Comparison of ENCODE assay signal across 25 cellular contexts in the genomic region with DNA sequence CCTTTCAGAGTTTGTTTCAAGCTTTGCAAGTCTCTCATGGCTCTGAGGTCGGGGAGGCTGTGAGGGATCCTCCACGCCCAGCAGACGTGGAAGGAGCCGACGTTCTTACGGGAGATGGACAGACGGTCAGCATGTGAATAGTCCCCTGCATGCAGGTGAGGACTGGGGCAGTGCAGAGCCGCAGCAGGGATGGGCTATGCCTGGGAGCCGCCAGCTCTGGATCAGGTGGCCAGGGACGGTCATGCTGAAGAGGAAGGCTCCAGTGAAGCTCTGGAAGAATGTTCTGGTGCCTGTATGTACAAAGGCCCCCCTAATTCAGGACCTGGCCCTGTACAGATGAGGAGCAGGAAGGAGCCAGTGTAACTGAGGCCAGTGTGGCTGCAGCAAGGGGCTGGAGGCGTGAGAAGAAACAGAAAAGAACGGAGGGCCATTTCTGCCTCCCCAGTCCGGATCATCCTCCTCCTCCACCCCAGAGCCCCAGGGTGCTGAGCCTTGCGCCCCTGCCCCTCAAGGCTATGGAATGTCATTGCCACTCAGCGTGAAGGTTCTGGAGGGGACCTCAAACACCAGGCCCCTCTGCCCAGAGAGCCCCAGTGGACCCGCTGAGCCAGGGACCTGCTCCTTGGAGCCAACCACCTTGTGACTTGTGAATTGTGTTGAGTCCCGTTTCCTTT.
DNase-seq lines count a peak whose midpoint lies in the region; ATAC-seq, FAIRE-seq and TF ChIP-seq lines count a peak whose summit lies in the region.
"Had no signal": no experiment of that assay in that cellular context is flagged by ENCODE, and none has a peak within 500 bp of the region (broad histone marks: within the 10 kb centered on the region; RNA-seq: fewer than 3 reads in every experiment).

No MANE protein-coding gene starts in this region.

- no peak overlapping the region for H4K91ac ChIP-seq in H1 (replicated peaks; ENCODE audit: insufficient read length, low read length)

- CTCF ChIA-PET in activated naive CD4-positive, alpha-beta T cell treated with anti-CD3 and anti-CD28 coated beads, Interleukin-2, amount 10 ng/mL, durations not matched to agents 7 days and 5 days (lab: Charles Lee): no interaction called here
- CTCF ChIA-PET in H1 (lab: Charles Lee; ENCODE audit: partially characterized antibody): interaction anchor here (0.6 kb wide), 1 partner anchor 50 kb away, joined by 3 read pairs; no protein-coding TSS in a partner anchor

- no peak overlapping the region for H2BK20ac ChIP-seq in H1 (ENCODE audit: low read length)

- no peak for FAIRE-seq in H1 (lab: Jason Lieb, UNC)
- no peak for FAIRE-seq in pancreas (lab: Jason Lieb, UNC)
- FAIRE-seq: A204.1 had no signal

- H3K56ac ChIP-seq in H1 (replicated peaks; ENCODE audit: insufficient read length, low read depth, low read length): no peak overlapping the region

- H3K27me3 Mint-ChIP-seq in activated naive CD4-positive, alpha-beta T cell treated with anti-CD3 and anti-CD28 coated beads, Interleukin-2, amount 10 ng/mL, durations not matched to agents 7 days and 5 days: peaks cover 14% of the 10 kb centered on the region

- TF ChIP-seq RAD21 in H1 (IDR thresholded peaks at IDR 0.05 in 1 of 2, conservative IDR thresholded peaks at IDR 0.05 in 1 of 2; ENCODE audit: low read depth in 2 of 2, low read length in 2 of 2): no peak

- no peak overlapping the region for H4K5ac ChIP-seq in H1 (ENCODE audit: insufficient read length, low read depth, low read length)

- TF ChIP-seq CTCF in H1 (IDR thresholded peaks at IDR 0.05; ENCODE audit: control extremely low read depth in 1 of 3, insufficient read depth in 1 of 3, low read depth in 1 of 3, low read length in 3 of 3) (no peak), pancreas (IDR thresholded peaks at IDR 0.05) (no peak), WERI-Rb-1 (IDR thresholded peaks at IDR 0.05; ENCODE audit: low read depth, low read length) (no peak)

- ATAC-seq in pancreas (peak; percentile 16 to 48 (median 28)), GM18502 (IDR thresholded peaks at IDR 0.05; ENCODE audit: poor library complexity, unreplicated experiment) (no peak)

- no peak for TF ChIP-seq EP300 in H1 (IDR thresholded peaks at IDR 0.05; ENCODE audit: borderline replicate concordance in 1 of 2, low read depth in 2 of 2, low read length in 2 of 2)

- H3K36me3 ChIP-seq in H1 (ENCODE audit: control insufficient read depth in 2 of 4, insufficient read depth in 4 of 4, low read length in 3 of 4) (no peaks in the 10 kb centered on the region), pancreas (no peaks in the 10 kb centered on the region), WERI-Rb-1 (no peaks in the 10 kb centered on the region)
- H3K36me3 ChIP-seq: HAP-1 had no signal

- H4K8ac ChIP-seq in H1 (ENCODE audit: extremely low read depth, insufficient read depth, low read length): no peak overlapping the region

- H3K27ac Mint-ChIP-seq in activated naive CD4-positive, alpha-beta T cell treated with anti-CD3 and anti-CD28 coated beads, Interleukin-2, amount 10 ng/mL, durations not matched to agents 7 days and 5 days: no peak overlapping the region
- H3K27ac Mint-ChIP-seq: B cell, CD14-positive monocyte had no signal

- H3K4me3 Mint-ChIP-seq in activated naive CD4-positive, alpha-beta T cell treated with anti-CD3 and anti-CD28 coated beads, Interleukin-2, amount 10 ng/mL, durations not matched to agents 7 days and 5 days: no peak overlapping the region
- H3K4me3 Mint-ChIP-seq: B cell, CD14-positive monocyte had no signal

- H3K27me3 ChIP-seq in H1 (replicated peaks in 1 of 4; ENCODE audit: control insufficient read depth in 3 of 4, extremely low read depth in 1 of 4, insufficient read depth in 3 of 4, low read length in 3 of 4) (peaks cover 9 to 27% (median 19%) of the 10 kb centered on the region in 4 experiments), pancreas (peaks cover 0 to 4% (median 1%) of the 10 kb centered on the region in 4 donors), WERI-Rb-1 (ENCODE audit: insufficient read depth, low read depth, severe bottlenecking) (no peaks in the 10 kb centered on the region)

- POLR2A ChIA-PET in H1 (lab: Charles Lee; ENCODE audit: partially characterized antibody): no interaction called here

- DNase-seq in activated naive CD4-positive, alpha-beta T cell treated with anti-CD3 and anti-CD28 coated beads, Interleukin-2, amount 50 U/mL, for 16 hours: peak; percentile 2
- no peak for DNase-seq in activated naive CD4-positive, alpha-beta T cell treated with anti-CD3 and anti-CD28 coated beads, Interleukin-2, amount 10 ng/mL, durations not matched to agents 7 days and 5 days
- DNase-seq in H1 (ENCODE audit: low read depth in 1 of 2, low spot score in 2 of 2): peak in 1 of 2 experiments; percentile 33
- peak in 2 of 6 donors; percentile 9 to 49 for DNase-seq in pancreas
- DNase-seq in ureter (ENCODE audit: low spot score): peak; percentile 17
- no peak for DNase-seq in NCI-H526 (lab: John Stamatoyannopoulos, UW)
- no peak for DNase-seq in WERI-Rb-1
- DNase-seq: DMS53, GF-D8, GM23248, KBM-7, MM.1S, NCI-H1048, NCI-H1436 treated with DMSO at 0.1 percent for 48 hours, NCI-H1930, NCI-H2227 treated with DMSO at 0.1 percent for 48 hours, NCI-H510A, NCI-H748 treated with DMSO at 0.1 percent for 48 hours, PC-9 had no signal

- intact Hi-C loops in pancreas (cut with DNase I): no loop called here

- no peaks in the 10 kb centered on the region for H3K9me3 Mint-ChIP-seq in activated naive CD4-positive, alpha-beta T cell treated with anti-CD3 and anti-CD28 coated beads, Interleukin-2, amount 10 ng/mL, durations not matched to agents 7 days and 5 days
- H3K9me3 Mint-ChIP-seq: CD14-positive monocyte had no signal

- H3K18ac ChIP-seq in H1 (ENCODE audit: extremely low read depth, low read length): no peak overlapping the region

- no peak overlapping the region for H2AFZ ChIP-seq in H1 (ENCODE audit: low read length)
- H2AFZ ChIP-seq: GM23248, PC-9 had no signal

- TF ChIP-seq POLR2A in H1 (IDR thresholded peaks at IDR 0.05; ENCODE audit: control extremely low read depth in 1 of 2, low read depth in 2 of 2, low read length in 2 of 2): no peak

- H2BK120ac ChIP-seq in H1 (replicated peaks; ENCODE audit: low read depth, low read length): no peak overlapping the region

- H2BK5ac ChIP-seq in H1 (ENCODE audit: low read depth, low read length): no peak overlapping the region

- H3K9ac ChIP-seq in H1 (replicated peaks in 1 of 4; ENCODE audit: extremely low read depth in 1 of 4, low read depth in 3 of 4, low read length in 3 of 4): no peak overlapping the region
- H3K9ac ChIP-seq: GM23248 had no signal

- H2AK5ac ChIP-seq in H1 (ENCODE audit: low read depth, low read length): no peak overlapping the region

- H3K79me1 ChIP-seq in H1 (ENCODE audit: low read depth, low read length): no peaks in the 10 kb centered on the region

- H3K27ac ChIP-seq in H1 (ENCODE audit: low read depth, low read length): no peak overlapping the region
- H3K27ac ChIP-seq in pancreas: no peak overlapping the region
- H3K27ac ChIP-seq in WERI-Rb-1: no peak overlapping the region
- H3K27ac ChIP-seq: GM23248, HL-60, PC-9 had no signal

- no peaks in the 10 kb centered on the region for H3K79me2 ChIP-seq in H1 (ENCODE audit: control insufficient read depth in 1 of 2, insufficient read depth in 2 of 2, low read length in 2 of 2)

- H3K4me1 ChIP-seq in H1 (replicated peaks in 1 of 4; ENCODE audit: control insufficient read depth in 3 of 4, insufficient read depth in 4 of 4, low read length in 3 of 4) (no peaks in the 10 kb centered on the region), pancreas (peaks cover 0 to 6% (median 2%) of the 10 kb centered on the region in 3 donors)
- H3K4me1 ChIP-seq: HAP-1 had no signal

- no peak overlapping the region for H3K23ac ChIP-seq in H1 (ENCODE audit: insufficient read length)

- H3K14ac ChIP-seq in H1 (ENCODE audit: insufficient read length): no peak overlapping the region

- peaks cover 5% of the 10 kb centered on the region; the same call in 1 of the 2 replicates for H3K23me2 ChIP-seq in H1 (ENCODE audit: low read depth, low read length)

- no peaks in the 10 kb centered on the region for H3K4me1 Mint-ChIP-seq in activated naive CD4-positive, alpha-beta T cell treated with anti-CD3 and anti-CD28 coated beads, Interleukin-2, amount 10 ng/mL, durations not matched to agents 7 days and 5 days
- H3K4me1 Mint-ChIP-seq: B cell, CD14-positive monocyte had no signal

- H3K36me3 Mint-ChIP-seq in activated naive CD4-positive, alpha-beta T cell treated with anti-CD3 and anti-CD28 coated beads, Interleukin-2, amount 10 ng/mL, durations not matched to agents 7 days and 5 days: no peaks in the 10 kb centered on the region
- H3K36me3 Mint-ChIP-seq: CD14-positive monocyte had no signal

- peak overlapping the region; percentile 17; the same call in 1 of the 2 replicates for H2BK12ac ChIP-seq in H1 (ENCODE audit: low read depth, low read length)

- peaks cover 2 to 5% of the 10 kb centered on the region in 2 experiments for H4K20me1 ChIP-seq in H1 (replicated peaks in 1 of 2; ENCODE audit: control insufficient read depth in 1 of 2, insufficient read depth in 2 of 2, low read length in 2 of 2)

- 93% methylated on average over 17 of the region's 17 CpGs; no CpG with 5 or more reads in 1 of the 2 experiments for WGBS in H1 (ENCODE audit: extremely low coverage in 1 of 2, insufficient coverage in 1 of 2, insufficient read length in 1 of 2, insufficient replicate concordance in 2 of 2, low coverage in 1 of 2, low lambda C conversion rate in 2 of 2, missing lambda C conversion rate in 1 of 2), 2 experiments
- WGBS in pancreas, 2 donors: 50 to 51% methylated on average over 17 of the region's 17 CpGs

- no peak overlapping the region for H3K4me3 ChIP-seq in H1 (ENCODE audit: extremely low read depth in 1 of 4, insufficient read depth in 2 of 4, low read depth in 3 of 4, low read length in 4 of 4)
- no peak overlapping the region for H3K4me3 ChIP-seq in pancreas
- no peak overlapping the region for H3K4me3 ChIP-seq in WERI-Rb-1 (ENCODE audit: low read depth, low read length)
- H3K4me3 ChIP-seq: GM23248, HAP-1, PC-9 had no signal

- no peak overlapping the region for H3K4me2 ChIP-seq in H1 (ENCODE audit: insufficient read depth in 1 of 2, low read depth in 2 of 2, low read length in 2 of 2)
- H3K4me2 ChIP-seq: PC-9 had no signal

- no peak overlapping the region for H2BK15ac ChIP-seq in H1 (ENCODE audit: low read length)

- H3K9me3 ChIP-seq in H1 (ENCODE audit: insufficient read depth in 2 of 2, low read depth in 1 of 2, low read length in 1 of 2): no peaks in the 10 kb centered on the region
- H3K9me3 ChIP-seq in pancreas: no peaks in the 10 kb centered on the region
- H3K9me3 ChIP-seq in WERI-Rb-1 (ENCODE audit: severe bottlenecking): no peaks in the 10 kb centered on the region
- H3K9me3 ChIP-seq: HAP-1 had no signal

- H3K4ac ChIP-seq in H1 (replicated peaks; ENCODE audit: insufficient read length, low read depth, low read length): no peak overlapping the region

TF ChIP-seq in H1, 55 proteins besides CTCF, POLR2A, EP300 and RAD21 (continues in another document):
- TF ChIP-seq SP1 (IDR thresholded peaks at IDR 0.05; ENCODE audit: low read depth, low read length): no peak
- no peak for TF ChIP-seq SP2 (IDR thresholded peaks at IDR 0.05; ENCODE audit: low read length)
- TF ChIP-seq SIN3A (conservative IDR thresholded peaks at IDR 0.05 in 1 of 2, IDR thresholded peaks at IDR 0.05 in 1 of 2; ENCODE audit: low read depth in 1 of 2, low read length in 2 of 2): no peak
- no peak for TF ChIP-seq SP4 (IDR thresholded peaks at IDR 0.05; ENCODE audit: low read length)
- no peak for TF ChIP-seq EZH2 (IDR thresholded peaks at IDR 0.05; ENCODE audit: low read depth, low read length, severe bottlenecking)

Comparison
In these comparisons a context has a peak if more than half of its experiments do, and no peak if none do; other contexts are left out.
1. DNase-seq: peak in activated naive CD4-positive, alpha-beta T cell treated with anti-CD3 and anti-CD28 coated beads, Interleukin-2, amount 50 U/mL, for 16 hours (single experiment) and ureter (single experiment); none in activated naive CD4-positive, alpha-beta T cell treated with anti-CD3 and anti-CD28 coated beads, Interleukin-2, amount 10 ng/mL, durations not matched to agents 7 days and 5 days (single experiment), NCI-H526 (0 of 2) and WERI-Rb-1 (single experiment).